In the genomic region with DNA sequence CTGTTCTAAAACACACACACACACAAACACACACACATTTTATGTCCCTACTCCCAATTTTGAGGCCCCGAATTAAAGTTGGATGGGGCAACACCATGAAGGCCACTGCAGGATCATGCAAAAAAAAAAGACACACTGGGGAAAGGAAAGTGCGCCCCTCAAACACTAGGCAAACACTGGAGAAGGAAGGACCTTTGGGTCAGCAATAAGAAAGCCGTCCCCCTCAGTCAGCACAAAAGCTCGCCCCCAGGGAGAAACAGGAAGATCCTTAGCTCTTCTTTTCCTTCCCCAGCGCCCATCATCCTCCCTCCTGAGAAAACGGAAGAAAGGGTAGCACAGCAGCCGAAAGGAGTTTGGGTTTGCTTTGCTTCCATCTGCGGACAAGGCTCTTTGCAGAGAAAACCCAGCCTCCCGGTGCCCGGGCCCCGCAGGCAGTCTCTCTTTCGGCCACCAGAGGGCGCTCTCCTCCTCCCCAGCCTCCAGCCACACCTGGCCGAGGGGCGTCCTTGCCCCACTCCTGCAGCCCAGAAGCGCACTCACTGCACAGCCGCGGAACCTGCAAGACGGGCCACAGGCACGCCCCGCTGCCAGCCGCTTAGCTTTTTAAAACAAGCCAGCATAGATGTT, we compare ENCODE assay signal across 8 cellular contexts.
DNase-seq lines count a peak whose midpoint lies in the region; FAIRE-seq and TF ChIP-seq lines count a peak whose summit lies in the region.

No MANE protein-coding gene starts in this region.

- H3K36me3 ChIP-seq in ES-I3 (ENCODE audit: insufficient read depth, low read length) = no peaks in the 10 kb centered on the region
- H3K36me3 ChIP-seq in H7 (replicated peaks; ENCODE audit: control insufficient read depth, insufficient read depth, low read length) = no peaks in the 10 kb centered on the region
- no peaks in the 10 kb centered on the region for H3K36me3 ChIP-seq in MM.1S (replicated peaks; ENCODE audit: insufficient read depth, low read length)
- H3K36me3 ChIP-seq in ascending aorta = no peaks in the 10 kb centered on the region
- no peaks in the 10 kb centered on the region for H3K36me3 ChIP-seq in rectal smooth muscle tissue (ENCODE audit: control insufficient read depth, insufficient read depth, low read length)

- H4K20me1 ChIP-seq in MM.1S (ENCODE audit: insufficient read depth, low read length) = no peaks in the 10 kb centered on the region

- TF ChIP-seq CTCF in MM.1S (IDR thresholded peaks at IDR 0.05; ENCODE audit: low read length) = peak; percentile 89
- TF ChIP-seq CTCF in ascending aorta (IDR thresholded peaks at IDR 0.05) = peak; percentile 82 to 99 (median 99)

- H2AFZ ChIP-seq in MM.1S (ENCODE audit: low read length) = 0 out of 2 replicates have a peak overlapping the region, but pooled peaks have one; percentile 2

- H3K9me3 Mint-ChIP-seq in T-helper 2 cell treated with Interferon-gamma antibody and Interleukin-4, amounts not matched to agents 5 μg/mL and 100 μg/mL, for 36 hours = no peaks in the 10 kb centered on the region

- no peaks in the 10 kb centered on the region for H3K36me3 Mint-ChIP-seq in T-helper 2 cell treated with Interferon-gamma antibody and Interleukin-4, amounts not matched to agents 5 μg/mL and 100 μg/mL, for 36 hours (ENCODE audit: low read depth)

- peak; percentile 93 for DNase-seq in H7
- DNase-seq in MM.1S = peak; percentile 52
- DNase-seq in T-helper 2 cell treated with Interferon-gamma antibody and Interleukin-4, amounts not matched to agents 5 μg/mL and 100 μg/mL, for 36 hours (ENCODE audit: low spot score) = peak; percentile 43
- peak in 1 of 2 donors; percentile 83 for DNase-seq in ascending aorta (ENCODE audit: low spot score in 2 of 2)
- DNase-seq in hepatic stellate cell (ENCODE audit: low spot score) = peak; percentile 71
- DNase-seq in RCC 7860 (ENCODE audit: low spot score) = no peak

- peak overlapping the region; percentile 68 for H3K9ac ChIP-seq in ES-I3 (ENCODE audit: low read depth, low read length)
- H3K9ac ChIP-seq in MM.1S (ENCODE audit: low read length) = no peak overlapping the region
- H3K9ac ChIP-seq in rectal smooth muscle tissue (ENCODE audit: low read length) = no peak overlapping the region

- H3K4me2 ChIP-seq in MM.1S (ENCODE audit: low read depth, low read length) = peak overlapping the region; percentile 63

- H3K79me2 ChIP-seq in MM.1S (ENCODE audit: low read length) = no peaks in the 10 kb centered on the region

- H3K4me1 ChIP-seq in ES-I3 (ENCODE audit: insufficient read depth, low read length) (no peaks in the 10 kb centered on the region), MM.1S (ENCODE audit: low read length) (no peaks in the 10 kb centered on the region), ascending aorta (no peaks in the 10 kb centered on the region), rectal smooth muscle tissue (ENCODE audit: control insufficient read depth, insufficient read depth, low read length) (peaks cover 4% of the 10 kb centered on the region)

- H3K27me3 ChIP-seq in H7 (ENCODE audit: control insufficient read depth, insufficient read depth, low read length) (peaks cover 3% of the 10 kb centered on the region; the same call in 1 of the 2 replicates), MM.1S (replicated peaks; ENCODE audit: insufficient read depth, low read length) (no peaks in the 10 kb centered on the region), ascending aorta (no peaks in the 10 kb centered on the region), rectal smooth muscle tissue (ENCODE audit: control insufficient read depth, insufficient read depth, low read length) (peaks cover 3% of the 10 kb centered on the region)

- H3K4me3 ChIP-seq in H7 (ENCODE audit: insufficient read depth, low read depth, low read length) (peak overlapping the region; percentile 39), MM.1S (ENCODE audit: low read length) (no peak overlapping the region; the same call in 1 of the 2 replicates), ascending aorta (peak overlapping the region; percentile 45 to 62), rectal smooth muscle tissue (ENCODE audit: low read length) (peak overlapping the region; percentile 53)

- H3K9me3 ChIP-seq in ES-I3 (ENCODE audit: control insufficient read depth, insufficient read depth, low read length) = no peaks in the 10 kb centered on the region
- no peaks in the 10 kb centered on the region for H3K9me3 ChIP-seq in MM.1S (replicated peaks; ENCODE audit: insufficient read depth, low read length)
- no peaks in the 10 kb centered on the region for H3K9me3 ChIP-seq in ascending aorta

- H3K27ac Mint-ChIP-seq in T-helper 2 cell treated with Interferon-gamma antibody and Interleukin-4, amounts not matched to agents 5 μg/mL and 100 μg/mL, for 36 hours = no peak overlapping the region

- intact Hi-C loops in ascending aorta (cut with DNase I) = loop anchor here (1.0 to 5.0 kb wide), 4 partner anchors 53 to 856 kb away; no protein-coding TSS in a partner anchor

- H3K27me3 Mint-ChIP-seq in T-helper 2 cell treated with Interferon-gamma antibody and Interleukin-4, amounts not matched to agents 5 μg/mL and 100 μg/mL, for 36 hours (ENCODE audit: low read depth) = peaks cover 25% of the 10 kb centered on the region

- H3K27ac ChIP-seq in MM.1S (ENCODE audit: low read length) (no peak overlapping the region), ascending aorta (peak overlapping the region in 1 of 2 donors; percentile 50), rectal smooth muscle tissue (ENCODE audit: low read depth, low read length) (no peak overlapping the region)

- H3K9me2 ChIP-seq in MM.1S (replicated peaks; ENCODE audit: insufficient read depth, low read length) = no peaks in the 10 kb centered on the region

- H3K4me3 Mint-ChIP-seq in T-helper 2 cell treated with Interferon-gamma antibody and Interleukin-4, amounts not matched to agents 5 μg/mL and 100 μg/mL, for 36 hours = no peak overlapping the region

- no peak for FAIRE-seq in RCC 7860 (lab: Jason Lieb, UNC)

- H3F3A ChIP-seq in MM.1S (ENCODE audit: insufficient read depth, low read length) = no peaks in the 10 kb centered on the region

- H3K4me1 Mint-ChIP-seq in T-helper 2 cell treated with Interferon-gamma antibody and Interleukin-4, amounts not matched to agents 5 μg/mL and 100 μg/mL, for 36 hours (ENCODE audit: low read depth) = no peaks in the 10 kb centered on the region
